Comparison of ENCODE assay signal across 13 cellular contexts in the genomic region with DNA sequence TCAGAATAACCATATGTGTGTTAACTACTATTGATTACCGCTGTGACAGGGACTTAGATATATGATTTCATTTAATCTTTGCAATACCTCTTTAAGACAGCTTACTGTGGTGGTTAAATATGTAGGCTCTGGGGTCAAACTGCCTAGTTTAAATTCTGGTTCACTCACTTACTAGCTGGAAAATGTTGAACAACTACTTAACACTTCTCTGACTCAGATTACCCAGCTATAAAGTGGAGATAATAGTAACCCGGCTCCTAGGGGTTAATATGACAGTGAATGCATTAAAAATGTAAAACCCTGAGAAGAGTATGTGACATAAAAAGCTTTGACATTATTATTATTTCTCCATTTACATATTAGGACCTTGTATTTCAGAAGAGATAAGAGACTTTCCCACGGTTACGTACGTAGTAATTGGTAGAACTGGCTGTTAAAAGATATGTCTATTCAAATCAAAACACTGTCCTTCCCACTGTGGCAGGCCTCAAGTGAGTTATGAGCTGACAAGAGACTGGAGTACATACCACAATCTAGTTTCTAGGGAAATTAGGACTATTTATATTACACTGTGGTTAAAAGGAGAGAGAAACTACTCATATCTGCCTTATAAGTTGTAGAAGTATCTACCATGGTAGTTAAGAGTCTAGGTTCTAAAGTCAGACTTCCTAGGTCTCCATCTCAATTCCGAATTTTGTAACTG. TPM values are rescaled to one million over a fixed set of nuclear protein-coding genes. Genes with fewer than 3 reads are reported as not detected.
A peak's percentile ranks its signal among the peaks of the same experiment; 100 is the strongest.
DNase-seq lines count a peak whose midpoint lies in the region; ATAC-seq and TF ChIP-seq lines count a peak whose summit lies in the region.
"Had no signal": no experiment of that assay in that cellular context is flagged by ENCODE, and none has a peak within 500 bp of the region (broad histone marks: within the 10 kb centered on the region; RNA-seq: fewer than 3 reads in every experiment).

No MANE protein-coding gene starts in this region.

- H3K4me2 ChIP-seq in Karpas-422 (ENCODE audit: low read depth, low read length, poor library complexity, severe bottlenecking): peak overlapping the region; percentile 45

- ATAC-seq in GM19043 (IDR thresholded peaks at IDR 0.05; ENCODE audit: low read depth, unreplicated experiment) (peak; percentile 52), HG02763 (IDR thresholded peaks at IDR 0.05; ENCODE audit: unreplicated experiment) (peak; percentile 61)

- H3K9me2 ChIP-seq in Karpas-422 (replicated peaks; ENCODE audit: insufficient read depth, low read length): no peaks in the 10 kb centered on the region

- H3K36me3 ChIP-seq in Karpas-422 (ENCODE audit: insufficient read depth, low read length): no peaks in the 10 kb centered on the region
- H3K36me3 ChIP-seq: prostate gland had no signal

- no peak overlapping the region for H2AFZ ChIP-seq in Karpas-422 (ENCODE audit: low read length)

- no peaks in the 10 kb centered on the region for H4K20me1 ChIP-seq in Karpas-422 (ENCODE audit: insufficient read depth, low read depth, low read length)

- no peaks in the 10 kb centered on the region for H3K27me3 ChIP-seq in Karpas-422 (ENCODE audit: low read length)

- no peak for TF ChIP-seq CTCF in GM12864 (IDR thresholded peaks at IDR 0.05; ENCODE audit: low read depth, low read length, missing control alignments)

- DNase-seq in GM12864 (ENCODE audit: low read depth): peak; percentile 18
- DNase-seq in Karpas-422: peak; percentile 54
- DNase-seq in kidney tubule cell (ENCODE audit: low spot score): no peak
- DNase-seq in stimulated activated CD8-positive, alpha-beta memory T cell treated with anti-CD3 and anti-CD28 coated beads, Interleukin-4, amount 100 ng/mL, for 48 hours: no peak
- DNase-seq in DMS 273 treated with DMSO at 0.1 percent for 48 hours (lab: John Stamatoyannopoulos, UW): no peak
- no peak for DNase-seq in cortex of kidney (lab: John Stamatoyannopoulos, UW)
- DNase-seq: activated gamma-delta T cell treated with Interleukin-2 at 50 U/mL for 16 hours; CD8-positive, alpha-beta memory T cell; HCEC 1CT had no signal

- H3K9me3 ChIP-seq in Karpas-422 (ENCODE audit: low read length): no peaks in the 10 kb centered on the region
- H3K9me3 ChIP-seq: prostate gland had no signal

- no peaks in the 10 kb centered on the region for H3K79me2 ChIP-seq in Karpas-422 (ENCODE audit: low read length)

- H3K4me3 ChIP-seq in GM12864 (ENCODE audit: low read depth, low read length) (no peak overlapping the region), Karpas-422 (ENCODE audit: low read length) (no peak overlapping the region)
- H3K4me3 ChIP-seq: prostate gland, SK-N-MC had no signal

- no peak overlapping the region for H3K27ac ChIP-seq in Karpas-422 (ENCODE audit: low read length)
- H3K27ac ChIP-seq: prostate gland, SK-N-MC had no signal

- no peak overlapping the region for H3K9ac ChIP-seq in Karpas-422 (ENCODE audit: low read length)

- H3K4me1 ChIP-seq in Karpas-422 (ENCODE audit: low read length): peaks cover 17% of the 10 kb centered on the region
- H3K4me1 ChIP-seq: prostate gland had no signal

RNA-seq across cellular contexts. Expression of gene PLCB1, which starts 4.4 kb away (rescaled TPM):
- 0.82 and 1.3 TPM in 2 replicates for total RNA-seq in Karpas-422 (2014; rRNA removed; shearing (Covaris generic); ENCODE audit: low replicate concordance)

Comparison
In these comparisons a context has a peak if more than half of its experiments do, and no peak if none do; other contexts are left out.
1. DNase-seq: peak in GM12864 (single experiment) and Karpas-422 (single experiment); none in kidney tubule cell (single experiment), stimulated activated CD8-positive, alpha-beta memory T cell treated with anti-CD3 and anti-CD28 coated beads, Interleukin-4, amount 100 ng/mL, for 48 hours (single experiment), DMS 273 treated with DMSO at 0.1 percent for 48 hours (single experiment) and cortex of kidney (single experiment).